Comparison of ENCODE assay signal across 18 cellular contexts in genomic region chr2:240211598-240212424, GRCh38.
"Had no signal": no experiment of that assay in that cellular context is flagged by ENCODE, and none has a peak within 500 bp of the region (broad histone marks: within the 10 kb centered on the region; RNA-seq: fewer than 3 reads in every experiment).

No MANE protein-coding gene starts in this region.

- H3K9ac ChIP-seq: parathyroid adenoma had no signal

- H3K27ac Mint-ChIP-seq: activated naive CD8-positive, alpha-beta T cell treated with anti-CD3 and anti-CD28 coated beads, Interleukin-2, amount 50 U/mL, for 24 hours; dendritic cell treated with granulocyte-macrophage colony-stimulating factor and Interleukin-4, amounts not matched to agents 40 ng/mL and 50 ng/mL, for 4 days; effector memory CD8-positive, alpha-beta T cell had no signal

- ATAC-seq: activated naive CD8-positive, alpha-beta T cell treated with anti-CD3 and anti-CD28 coated beads, Interleukin-2, amount 50 U/mL, for 24 hours; effector memory CD8-positive, alpha-beta T cell had no signal

- DNase-seq: activated CD4-positive, alpha-beta T cell treated with anti-CD3 and anti-CD28 coated beads, Interleukin-2, amount 50 U/mL, for 4 hours; activated CD4-positive, CD25-positive, alpha-beta regulatory T cell treated with anti-CD3 and anti-CD28 coated beads, Interleukin-2, amount 50 U/mL, for 72 hours; activated gamma-delta T cell treated with Interleukin-2 at 50 U/mL for 16 hours; activated naive CD8-positive, alpha-beta T cell treated with anti-CD3 and anti-CD28 coated beads, Interleukin-2, amount 50 U/mL, for 24 hours; activated T-cell treated with anti-CD3 and anti-CD28 coated beads, Interleukin-2, amount 50 U/mL, for 48 hours; effector memory CD8-positive, alpha-beta T cell; foreskin melanocyte; stimulated activated CD4-positive, alpha-beta T cell treated with anti-CD3 and anti-CD28 coated beads, Interleukin-15, amount 100 ng/mL, for 24 hours; stimulated activated CD4-positive, alpha-beta T cell treated with anti-CD3 and anti-CD28 coated beads, Interleukin-4, amount 100 ng/mL, for 1 hour; stimulated activated naive CD4-positive, alpha-beta T cell; SW 1271 had no signal

- H3K36me3 ChIP-seq: ascending aorta, breast epithelium, tibial nerve had no signal

- H3K27me3 ChIP-seq: ascending aorta, breast epithelium, tibial nerve had no signal

- H3K9me3 ChIP-seq: ascending aorta, breast epithelium had no signal

- H3K4me3 Mint-ChIP-seq: activated naive CD8-positive, alpha-beta T cell treated with anti-CD3 and anti-CD28 coated beads, Interleukin-2, amount 50 U/mL, for 24 hours; dendritic cell treated with granulocyte-macrophage colony-stimulating factor and Interleukin-4, amounts not matched to agents 40 ng/mL and 50 ng/mL, for 4 days; effector memory CD8-positive, alpha-beta T cell had no signal

- H3K9me3 Mint-ChIP-seq: activated naive CD8-positive, alpha-beta T cell treated with anti-CD3 and anti-CD28 coated beads, Interleukin-2, amount 50 U/mL, for 24 hours; dendritic cell treated with granulocyte-macrophage colony-stimulating factor and Interleukin-4, amounts not matched to agents 40 ng/mL and 50 ng/mL, for 4 days; effector memory CD8-positive, alpha-beta T cell had no signal

- H3K4me1 ChIP-seq: ascending aorta, breast epithelium, parathyroid adenoma, tibial nerve had no signal

- H3K27ac ChIP-seq: ascending aorta, breast epithelium, epithelial cell of prostate, parathyroid adenoma, tibial nerve had no signal

- H3K4me3 ChIP-seq: ascending aorta, breast epithelium, lung, tibial nerve had no signal

- H3K4me1 Mint-ChIP-seq: activated naive CD8-positive, alpha-beta T cell treated with anti-CD3 and anti-CD28 coated beads, Interleukin-2, amount 50 U/mL, for 24 hours had no signal
